ENCODE assay signal across 16 cellular contexts in the genomic region with DNA sequence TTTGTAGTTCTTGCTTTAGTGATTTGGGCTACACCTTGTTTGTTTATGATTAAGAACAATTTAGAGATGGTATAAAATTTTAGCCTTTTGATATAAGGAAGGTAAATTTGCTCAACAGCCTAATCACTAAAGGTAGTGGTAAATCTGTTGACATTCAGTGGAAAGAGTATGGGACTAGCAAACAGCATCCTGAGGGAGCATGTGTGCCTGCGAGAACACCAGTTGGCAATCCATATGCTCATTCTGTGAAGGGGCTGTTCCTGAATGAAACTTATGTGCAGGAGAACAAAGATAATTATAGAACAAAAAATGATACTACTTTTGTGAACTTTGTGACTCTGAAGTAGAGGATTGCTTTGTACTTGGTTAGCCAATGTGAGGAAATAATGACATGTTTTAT. TPM values are rescaled to one million over a fixed set of nuclear protein-coding genes. Genes with fewer than 3 reads are reported as not detected.
DNase-seq lines count a peak whose midpoint lies in the region; FAIRE-seq and TF ChIP-seq lines count a peak whose summit lies in the region.
"Had no signal": no experiment of that assay in that cellular context is flagged by ENCODE, and none has a peak within 500 bp of the region (broad histone marks: within the 10 kb centered on the region; RNA-seq: fewer than 3 reads in every experiment).

No MANE protein-coding gene starts in this region.

- H3K27me3 ChIP-seq in HUES6 (ENCODE audit: control insufficient read depth, insufficient read depth, low read length) (no peaks in the 10 kb centered on the region), GM23248 (replicated peaks; ENCODE audit: insufficient read depth) (no peaks in the 10 kb centered on the region)
- H3K27me3 ChIP-seq: BLaER1 treated with 17β-estradiol and CSF1 and Interleukin-3, amounts not matched to agents 10 nM and 100 nM had no signal

- H3K36me3 Mint-ChIP-seq in brain: peaks cover 74% of the 10 kb centered on the region
- peaks cover 34% of the 10 kb centered on the region for H3K36me3 Mint-ChIP-seq in progenitor cell of endocrine pancreas (ENCODE audit: insufficient read depth)

- H4K20me1 ChIP-seq in GM23248 (ENCODE audit: insufficient read depth): no peaks in the 10 kb centered on the region

- no peaks in the 10 kb centered on the region for H3K9me2 ChIP-seq in GM23248 (ENCODE audit: insufficient read depth)

- no peak overlapping the region for H3K4me2 ChIP-seq in GM23248 (ENCODE audit: unreplicated experiment)
- H3K4me2 ChIP-seq: BLaER1 treated with 17β-estradiol and CSF1 and Interleukin-3, amounts not matched to agents 10 nM and 100 nM had no signal

- 96 to 100% methylated on average over 1 of the region's 1 CpG for WGBS in GM23248 (ENCODE audit: low coverage in 1 of 2, low lambda C conversion rate in 2 of 2, missing lambda C conversion rate in 2 of 2), 2 experiments

- peaks cover 67% of the 10 kb centered on the region for H3K79me2 ChIP-seq in GM23248 (ENCODE audit: insufficient read depth)

- peaks cover 0 to 5% (median 0%) of the 10 kb centered on the region in 5 experiments for H3K9me3 Mint-ChIP-seq in brain
- no peaks in the 10 kb centered on the region for H3K9me3 Mint-ChIP-seq in progenitor cell of endocrine pancreas (ENCODE audit: low read depth)
- H3K9me3 Mint-ChIP-seq: CD4-positive, CD25-positive, alpha-beta regulatory T cell; HFFc6 had no signal

- no peak overlapping the region for H3K4me3 ChIP-seq in HUES6 (ENCODE audit: low read depth, low read length)
- no peak overlapping the region for H3K4me3 ChIP-seq in GM23248
- H3K4me3 ChIP-seq: BLaER1 treated with 17β-estradiol and CSF1 and Interleukin-3, amounts not matched to agents 10 nM and 100 nM had no signal

- 0 out of 2 replicates have a peak overlapping the region, but pooled peaks have one; percentile 3 for H3K27ac ChIP-seq in HUES6 (ENCODE audit: low read depth, low read length)
- no peak overlapping the region for H3K27ac ChIP-seq in GM23248
- H3K27ac ChIP-seq: BLaER1 treated with 17β-estradiol and CSF1 and Interleukin-3, amounts not matched to agents 10 nM and 100 nM had no signal

- H3K36me3 ChIP-seq in HUES6 (ENCODE audit: control insufficient read depth, insufficient read depth, low read length) (peaks cover 44% of the 10 kb centered on the region), GM23248 (ENCODE audit: low read depth) (peaks cover 49% of the 10 kb centered on the region)

- H3K9me3 ChIP-seq in HUES6 (ENCODE audit: control insufficient read depth, insufficient read depth, low read depth, low read length) (no peaks in the 10 kb centered on the region), GM23248 (ENCODE audit: low read depth) (no peaks in the 10 kb centered on the region)

- TF ChIP-seq CTCF in D721Med (IDR thresholded peaks at IDR 0.05; ENCODE audit: insufficient read depth, missing control alignments) (no peak), brain (conservative IDR thresholded peaks at IDR 0.05) (no peak), progenitor cell of endocrine pancreas (IDR thresholded peaks at IDR 0.05; ENCODE audit: unreplicated experiment) (no peak)

- in situ Hi-C loops in GM23248 (cut with MboI): no loop called here

- peaks cover 22% of the 10 kb centered on the region for H3F3A ChIP-seq in GM23248 (ENCODE audit: insufficient read depth)

- H3K4me1 Mint-ChIP-seq in brain (peaks cover 29% of the 10 kb centered on the region), progenitor cell of endocrine pancreas (ENCODE audit: low read depth) (peaks cover 14% of the 10 kb centered on the region)

- peak; percentile 21 for FAIRE-seq in D721Med (lab: Jason Lieb, UNC)
- FAIRE-seq: HepG2 had no signal

- no peak overlapping the region for H3K9ac ChIP-seq in HUES6 (ENCODE audit: low read length)
- no peak overlapping the region for H3K9ac ChIP-seq in GM23248
- H3K9ac ChIP-seq: BLaER1 treated with 17β-estradiol and CSF1 and Interleukin-3, amounts not matched to agents 10 nM and 100 nM had no signal

- DNase-seq in D721Med (ENCODE audit: insufficient read length, low spot score): no peak
- DNase-seq in progenitor cell of endocrine pancreas (ENCODE audit: low spot score, unreplicated experiment): no peak
- DNase-seq in AG20443 (ENCODE audit: low spot score): no peak
- no peak for DNase-seq in stimulated activated CD4-positive, alpha-beta T cell treated with anti-CD3 and anti-CD28 coated beads, Interleukin-1b, Interleukin-23, amount 100 ng/mL, for 48 hours
- DNase-seq in GM23248: no peak
- DNase-seq: CD4-positive, CD25-positive, alpha-beta regulatory T cell; DMS153; DMS79 treated with DMSO at 0.1 percent for 48 hours; EL; GDM1; HCEC 1CT; HFFc6 had no signal

- H3K27ac Mint-ChIP-seq in brain (peak overlapping the region in 3 of 5 experiments; percentile 18 to 75 (median 35)), progenitor cell of endocrine pancreas (peak overlapping the region; percentile 22)
- H3K27ac Mint-ChIP-seq: CD4-positive, CD25-positive, alpha-beta regulatory T cell; HFFc6 had no signal

- H3K4me1 ChIP-seq in HUES6 (ENCODE audit: control insufficient read depth, insufficient read depth, low read length): peaks cover 18% of the 10 kb centered on the region
- H3K4me1 ChIP-seq in GM23248 (ENCODE audit: insufficient read depth): peaks cover 3% of the 10 kb centered on the region

- H3K4me3 Mint-ChIP-seq in brain (no peak overlapping the region), progenitor cell of endocrine pancreas (ENCODE audit: low read depth) (no peak overlapping the region)
- H3K4me3 Mint-ChIP-seq: CD4-positive, CD25-positive, alpha-beta regulatory T cell; HFFc6 had no signal

- H3K27me3 Mint-ChIP-seq in brain (no peaks in the 10 kb centered on the region), progenitor cell of endocrine pancreas (no peaks in the 10 kb centered on the region)
- H3K27me3 Mint-ChIP-seq: CD4-positive, CD25-positive, alpha-beta regulatory T cell had no signal

- H2AFZ ChIP-seq in GM23248: no peak overlapping the region

RNA-seq across cellular contexts. Expression of gene CAPZA2, which starts 44.0 kb away (rescaled TPM):
- polyA plus RNA-seq in brain (ENCODE audit: insufficient read depth, low read depth, low replicate concordance) (17.8 TPM), GM23248 (2016; fragmentation: Nextera tagmentation; extraction: Ambion mirVana) (301 and 323 TPM in 2 replicates)
- 151 and 174 TPM in 2 replicates for total RNA-seq in progenitor cell of endocrine pancreas
- 170 and 201 TPM in 2 replicates for total RNA-seq in GM23248 (2014; rRNA removed; shearing (Covaris generic))

RNA-seq across cellular contexts. Expression of gene ST7, which starts 46.9 kb away (rescaled TPM):
- polyA plus RNA-seq in brain (ENCODE audit: insufficient read depth, low read depth, low replicate concordance) (28.5 TPM), GM23248 (2016; fragmentation: Nextera tagmentation; extraction: Ambion mirVana) (21.9 and 22.7 TPM in 2 replicates)
- total RNA-seq in progenitor cell of endocrine pancreas: 21.9 and 24.8 TPM in 2 replicates
- 17.8 and 28.2 TPM in 2 replicates for total RNA-seq in GM23248 (2014; rRNA removed; shearing (Covaris generic))
